ENCODE assay signal across 8 cellular contexts in the genomic region with DNA sequence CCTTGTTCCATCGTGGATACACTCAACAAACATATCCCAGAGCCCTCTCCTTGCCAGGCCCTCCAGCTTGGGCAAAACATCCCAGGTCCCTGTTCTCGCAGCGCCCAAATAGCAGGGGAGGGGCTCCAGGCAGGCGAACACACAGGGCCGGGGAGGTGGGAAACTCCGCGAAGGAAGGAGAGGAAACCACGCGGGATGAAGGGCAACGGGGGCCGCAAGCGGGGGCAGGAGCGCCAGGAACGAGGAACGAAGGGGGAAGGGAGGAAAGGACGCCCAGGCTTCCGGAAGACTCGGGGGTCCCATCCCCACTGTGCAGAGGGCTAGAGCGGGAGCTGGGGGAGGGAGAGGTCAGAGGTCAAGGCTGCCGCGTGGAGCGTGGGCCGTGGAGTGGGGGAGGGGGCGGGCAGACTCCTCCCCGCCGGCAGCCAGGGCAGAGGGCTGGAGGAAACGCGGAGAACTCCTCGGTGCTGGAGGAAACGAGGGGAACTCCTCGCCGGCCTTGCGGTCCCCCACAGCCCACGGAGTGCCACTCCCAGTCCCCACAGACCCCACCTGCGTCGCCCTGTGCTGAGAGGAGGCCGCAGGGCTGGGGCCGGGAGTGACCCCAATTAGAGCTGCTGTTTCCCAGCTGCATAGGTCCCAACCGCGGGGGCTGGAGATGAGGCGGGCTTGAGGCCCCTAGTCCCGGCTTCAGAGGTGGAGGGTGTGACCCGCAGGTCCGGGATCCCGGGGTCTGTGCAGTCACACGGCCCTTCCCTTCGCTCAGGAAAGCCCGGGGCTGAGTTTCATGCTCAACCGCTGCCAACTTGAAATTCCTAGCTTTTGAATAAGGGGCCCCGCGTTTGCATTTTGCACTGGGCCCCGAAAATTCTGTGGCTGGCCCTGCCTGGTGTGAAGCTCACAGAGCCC. TPM values are rescaled to one million over a fixed set of nuclear protein-coding genes. Genes with fewer than 3 reads are reported as not detected.
A peak's percentile ranks its signal among the peaks of the same experiment; 100 is the strongest.
DNase-seq lines count a peak whose midpoint lies in the region; ATAC-seq and TF ChIP-seq lines count a peak whose summit lies in the region.

No MANE protein-coding gene starts in this region.

- H3K27me3 Mint-ChIP-seq in CD4-positive, CD25-positive, alpha-beta regulatory T cell: peaks cover 8% of the 10 kb centered on the region
- no peaks in the 10 kb centered on the region for H3K27me3 Mint-ChIP-seq in activated T-cell treated with anti-CD3 and anti-CD28 coated beads, Interleukin-2, amount 50 U/mL, for 72 hours (ENCODE audit: low read depth)

- peaks cover 18% of the 10 kb centered on the region for H3K36me3 ChIP-seq in CD4-positive, CD25-positive, alpha-beta regulatory T cell (ENCODE audit: control insufficient read depth, insufficient read depth, low read length)
- H3K36me3 ChIP-seq in right atrium auricular region: peaks cover 22% of the 10 kb centered on the region

- H3K27me3 ChIP-seq in CD4-positive, CD25-positive, alpha-beta regulatory T cell (ENCODE audit: control insufficient read depth, insufficient read depth, low read length): no peaks in the 10 kb centered on the region
- no peaks in the 10 kb centered on the region for H3K27me3 ChIP-seq in right atrium auricular region

- TF ChIP-seq CTCF in right atrium auricular region (IDR thresholded peaks at IDR 0.05): no peak

- no peaks in the 10 kb centered on the region for H3K9me3 ChIP-seq in CD4-positive, CD25-positive, alpha-beta regulatory T cell (ENCODE audit: control insufficient read depth in 2 of 2, low read length in 2 of 2)
- H3K9me3 ChIP-seq in right atrium auricular region: no peaks in the 10 kb centered on the region

- H3K4me1 Mint-ChIP-seq in CD4-positive, CD25-positive, alpha-beta regulatory T cell: peaks cover 5 to 40% (median 26%) of the 10 kb centered on the region in 4 donors
- peaks cover 36% of the 10 kb centered on the region for H3K4me1 Mint-ChIP-seq in activated T-cell treated with anti-CD3 and anti-CD28 coated beads, Interleukin-2, amount 50 U/mL, for 72 hours (ENCODE audit: low read depth)

- peak overlapping the region; percentile 87 to 96 (median 92) for H3K4me3 Mint-ChIP-seq in CD4-positive, CD25-positive, alpha-beta regulatory T cell
- H3K4me3 Mint-ChIP-seq in activated T-cell treated with anti-CD3 and anti-CD28 coated beads, Interleukin-2, amount 50 U/mL, for 72 hours: peak overlapping the region; percentile 96

- peak in 2 of 3 donors; percentile 66 to 67 for DNase-seq in CD4-positive, CD25-positive, alpha-beta regulatory T cell
- DNase-seq in activated T-cell treated with anti-CD3 and anti-CD28 coated beads, Interleukin-2, amount 50 U/mL, for 72 hours: peak; percentile 67 to 70
- DNase-seq in right atrium auricular region (ENCODE audit: low spot score): no peak
- peak; percentile 66 to 68 for DNase-seq in stimulated activated CD4-positive, alpha-beta T cell treated with anti-CD3 and anti-CD28 coated beads, Interleukin-1b, Interleukin-23, amount 100 ng/mL, for 4 hours (ENCODE audit: low read depth in 2 of 2)
- no peak for DNase-seq in H4 (ENCODE audit: low spot score)
- DNase-seq in NCI-H345 (lab: John Stamatoyannopoulos, UW): no peak
- no peak for DNase-seq in SKM-1 (lab: John Stamatoyannopoulos, UW; ENCODE audit: unreplicated experiment)

- peak overlapping the region; percentile 95 to 98 (median 96) for H3K27ac Mint-ChIP-seq in CD4-positive, CD25-positive, alpha-beta regulatory T cell
- H3K27ac Mint-ChIP-seq in activated T-cell treated with anti-CD3 and anti-CD28 coated beads, Interleukin-2, amount 50 U/mL, for 72 hours: peak overlapping the region; percentile 88

- TF ChIP-seq EP300 in Ishikawa (IDR thresholded peaks at IDR 0.05; ENCODE audit: borderline replicate concordance): no peak

- no peak for ATAC-seq in CD4-positive, CD25-positive, alpha-beta regulatory T cell (ENCODE audit: low read depth in 2 of 2)
- ATAC-seq in activated T-cell treated with anti-CD3 and anti-CD28 coated beads, Interleukin-2, amount 50 U/mL, for 72 hours (replicated peaks in 1 of 2): peak; percentile 11 to 14

- H3K27ac ChIP-seq in CD4-positive, CD25-positive, alpha-beta regulatory T cell (ENCODE audit: insufficient read depth, low read length, poor library complexity, severe bottlenecking): peak overlapping the region; percentile 83
- peak overlapping the region; percentile 85 to 89 for H3K27ac ChIP-seq in right atrium auricular region

- H3K4me1 ChIP-seq in CD4-positive, CD25-positive, alpha-beta regulatory T cell (ENCODE audit: control insufficient read depth, insufficient read depth, low read length, poor library complexity, severe bottlenecking): peaks cover 48% of the 10 kb centered on the region
- H3K4me1 ChIP-seq in right atrium auricular region: peaks cover 3 to 61% of the 10 kb centered on the region in 2 donors

- H3K36me3 Mint-ChIP-seq in CD4-positive, CD25-positive, alpha-beta regulatory T cell: peaks cover 25% of the 10 kb centered on the region
- H3K36me3 Mint-ChIP-seq in activated T-cell treated with anti-CD3 and anti-CD28 coated beads, Interleukin-2, amount 50 U/mL, for 72 hours (ENCODE audit: insufficient read depth in 2 of 2): peaks cover 7 to 11% of the 10 kb centered on the region in 2 donors

- peaks cover 0 to 2% (median 0%) of the 10 kb centered on the region in 7 donors for H3K9me3 Mint-ChIP-seq in CD4-positive, CD25-positive, alpha-beta regulatory T cell
- no peaks in the 10 kb centered on the region for H3K9me3 Mint-ChIP-seq in activated T-cell treated with anti-CD3 and anti-CD28 coated beads, Interleukin-2, amount 50 U/mL, for 72 hours

- no peak for TF ChIP-seq RAD21 in Ishikawa (IDR thresholded peaks at IDR 0.05; ENCODE audit: low read depth)

- H3K4me3 ChIP-seq in CD4-positive, CD25-positive, alpha-beta regulatory T cell (ENCODE audit: low read depth, low read length): peak overlapping the region; percentile 55
- peak overlapping the region; percentile 25 to 47 for H3K4me3 ChIP-seq in right atrium auricular region

TF ChIP-seq in Ishikawa, 13 proteins besides CTCF, POLR2A, EP300 and RAD21:
- TF ChIP-seq ZBTB7A (IDR thresholded peaks at IDR 0.05; ENCODE audit: low read depth): 0 out of 2 replicates have a peak, but pooled peaks have one; percentile 40
- no peak for TF ChIP-seq CEBPB (IDR thresholded peaks at IDR 0.05)

RNA-seq across cellular contexts. Expression of a gene that starts 1.2 kb away (rescaled TPM):
- 322 TPM for total RNA-seq in CD4-positive, CD25-positive, alpha-beta regulatory T cell
- 100 to 1,000 TPM in 2 of 4 donors, 10 to 100 TPM in 2; 71.9 to 163 (median 102) TPM for polyA plus RNA-seq in CD4-positive, CD25-positive, alpha-beta regulatory T cell
- total RNA-seq in activated T-cell treated with anti-CD3 and anti-CD28 coated beads, Interleukin-2, amount 50 U/mL, for 72 hours: 10 to 100 TPM; 61.4 to 79.8 TPM
- 100 to 1,000 TPM; 127 to 151 TPM for total RNA-seq in right atrium auricular region
- 7.4 and 12.3 TPM in 2 replicates for total RNA-seq in H4 (2014; rRNA removed; shearing (Covaris generic))

RNA-seq across cellular contexts. Expression of a gene that starts 38.9 kb away (rescaled TPM):
- total RNA-seq in CD4-positive, CD25-positive, alpha-beta regulatory T cell: 33.0 TPM
- 10 to 100 TPM; 34.5 to 52.1 (median 42.8) TPM for polyA plus RNA-seq in CD4-positive, CD25-positive, alpha-beta regulatory T cell
- 10 to 100 TPM; 47.6 to 54.2 TPM for total RNA-seq in activated T-cell treated with anti-CD3 and anti-CD28 coated beads, Interleukin-2, amount 50 U/mL, for 72 hours
- 10 to 100 TPM; 11.6 to 11.8 TPM for total RNA-seq in right atrium auricular region
- total RNA-seq in H4 (2014; rRNA removed; shearing (Covaris generic)): 51.1 and 57.1 TPM in 2 replicates

Comparison
In these comparisons a context has a peak if more than half of its experiments do, and no peak if none do; other contexts are left out.
1. ATAC-seq: peak in activated T-cell treated with anti-CD3 and anti-CD28 coated beads, Interleukin-2, amount 50 U/mL, for 72 hours (2 of 2); none in CD4-positive, CD25-positive, alpha-beta regulatory T cell (0 of 2).
2. DNase-seq: peak in CD4-positive, CD25-positive, alpha-beta regulatory T cell (2 of 3), activated T-cell treated with anti-CD3 and anti-CD28 coated beads, Interleukin-2, amount 50 U/mL, for 72 hours (2 of 2) and stimulated activated CD4-positive, alpha-beta T cell treated with anti-CD3 and anti-CD28 coated beads, Interleukin-1b, Interleukin-23, amount 100 ng/mL, for 4 hours (2 of 2); none in right atrium auricular region (single experiment), H4 (single experiment), NCI-H345 (single experiment) and SKM-1 (single experiment).